Comparison of ENCODE assay signal across 1 cellular context in the genomic region with DNA sequence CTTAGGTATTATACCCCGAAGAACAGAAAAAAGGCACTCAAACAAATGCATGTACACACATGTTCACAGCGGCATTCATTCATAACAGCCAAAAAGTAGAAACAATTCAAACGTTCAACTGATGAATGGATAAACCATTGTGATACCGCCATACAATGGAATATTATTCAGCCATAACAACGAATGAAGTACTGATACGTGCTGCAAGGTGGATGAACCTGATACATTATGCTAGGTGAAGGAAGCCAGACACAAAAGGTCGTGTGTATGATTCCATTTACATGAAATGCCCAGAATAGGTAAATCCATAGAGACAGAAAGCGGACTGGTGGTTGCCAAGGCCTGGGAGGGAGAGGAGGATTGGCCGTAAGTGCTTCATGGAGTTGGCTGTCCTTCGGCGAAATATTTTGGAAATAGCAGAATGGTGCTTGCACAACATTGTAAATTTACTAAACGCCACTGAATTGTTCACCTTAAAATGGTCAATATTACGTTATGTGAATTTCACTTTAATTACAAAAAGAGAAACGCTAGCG.
TF ChIP-seq lines count a peak whose summit lies in the region.

No MANE protein-coding gene starts in this region.

TF ChIP-seq in K562, 482 proteins besides CTCF, POLR2A, EP300 and RAD21 (continued from another document):
- TF ChIP-seq DEAF1 (CRISPR knock-in tag; IDR thresholded peaks at IDR 0.05) (0 out of 2 replicates have a peak, but pooled peaks have one; percentile 10), ZNF311 (CRISPR knock-in tag; IDR thresholded peaks at IDR 0.05) (0 out of 2 replicates have a peak, but pooled peaks have one; percentile 24), ZNF146 (CRISPR knock-in tag; IDR thresholded peaks at IDR 0.05; ENCODE audit: unreplicated experiment) (peak; percentile 52), ZNF175 (CRISPR knock-in tag; IDR thresholded peaks at IDR 0.05; ENCODE audit: low read depth) (no peak), CEBPB (tag; IDR thresholded peaks at IDR 0.05) (peak; percentile 62), ZNF239 (CRISPR knock-in tag; IDR thresholded peaks at IDR 0.05) (peak; percentile 65), RFX7 (CRISPR knock-in tag; IDR thresholded peaks at IDR 0.05) (no peak), CEBPG (CRISPR knock-in tag; IDR thresholded peaks at IDR 0.05) (no peak), CEBPG (tag; conservative IDR thresholded peaks at IDR 0.05 in 1 of 2, IDR thresholded peaks at IDR 0.05 in 1 of 2) (peak in 1 of 2 experiments; percentile 67; a peak in 2 of 4 replicates)
- TF ChIP-seq, protein P1, sequence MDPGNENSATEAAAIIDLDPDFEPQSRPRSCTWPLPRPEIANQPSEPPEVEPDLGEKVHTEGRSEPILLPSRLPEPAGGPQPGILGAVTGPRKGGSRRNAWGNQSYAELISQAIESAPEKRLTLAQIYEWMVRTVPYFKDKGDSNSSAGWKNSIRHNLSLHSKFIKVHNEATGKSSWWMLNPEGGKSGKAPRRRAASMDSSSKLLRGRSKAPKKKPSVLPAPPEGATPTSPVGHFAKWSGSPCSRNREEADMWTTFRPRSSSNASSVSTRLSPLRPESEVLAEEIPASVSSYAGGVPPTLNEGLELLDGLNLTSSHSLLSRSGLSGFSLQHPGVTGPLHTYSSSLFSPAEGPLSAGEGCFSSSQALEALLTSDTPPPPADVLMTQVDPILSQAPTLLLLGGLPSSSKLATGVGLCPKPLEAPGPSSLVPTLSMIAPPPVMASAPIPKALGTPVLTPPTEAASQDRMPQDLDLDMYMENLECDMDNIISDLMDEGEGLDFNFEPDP (CRISPR knock-in tag; IDR thresholded peaks at IDR 0.05), result no peak
- TF ChIP-seq, protein P2, sequence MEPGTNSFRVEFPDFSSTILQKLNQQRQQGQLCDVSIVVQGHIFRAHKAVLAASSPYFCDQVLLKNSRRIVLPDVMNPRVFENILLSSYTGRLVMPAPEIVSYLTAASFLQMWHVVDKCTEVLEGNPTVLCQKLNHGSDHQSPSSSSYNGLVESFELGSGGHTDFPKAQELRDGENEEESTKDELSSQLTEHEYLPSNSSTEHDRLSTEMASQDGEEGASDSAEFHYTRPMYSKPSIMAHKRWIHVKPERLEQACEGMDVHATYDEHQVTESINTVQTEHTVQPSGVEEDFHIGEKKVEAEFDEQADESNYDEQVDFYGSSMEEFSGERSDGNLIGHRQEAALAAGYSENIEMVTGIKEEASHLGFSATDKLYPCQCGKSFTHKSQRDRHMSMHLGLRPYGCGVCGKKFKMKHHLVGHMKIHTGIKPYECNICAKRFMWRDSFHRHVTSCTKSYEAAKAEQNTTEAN (CRISPR knock-in tag; IDR thresholded peaks at IDR 0.05), result no peak
